In the genomic region with DNA sequence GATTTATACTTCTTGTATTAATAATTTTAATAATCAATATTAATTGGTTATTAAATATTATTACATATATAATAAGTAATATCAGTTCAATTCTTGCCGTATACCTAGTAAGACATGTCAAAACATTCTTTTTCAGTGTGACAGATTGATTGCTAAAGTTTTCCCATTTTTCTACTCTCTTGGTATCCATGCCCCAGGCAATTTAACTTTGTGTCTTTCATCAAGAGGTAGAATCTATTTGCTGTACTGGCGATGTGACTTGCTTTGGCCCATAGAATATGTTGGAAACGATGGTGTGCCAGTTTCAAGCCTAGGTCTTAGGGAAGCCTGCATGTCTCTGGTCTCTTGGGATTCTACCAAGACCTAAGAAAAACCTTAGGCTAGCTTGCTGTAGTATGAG, we compare ENCODE assay signal across 24 cellular contexts.
A peak's percentile ranks its signal among the peaks of the same experiment; 100 is the strongest.
DNase-seq lines count a peak whose midpoint lies in the region; ATAC-seq, FAIRE-seq and TF ChIP-seq lines count a peak whose summit lies in the region.
"Had no signal": no experiment of that assay in that cellular context is flagged by ENCODE, and none has a peak within 500 bp of the region (broad histone marks: within the 10 kb centered on the region; RNA-seq: fewer than 3 reads in every experiment).

No MANE protein-coding gene starts in this region.

- DNase-seq in M059J (ENCODE audit: low read depth) (peak; percentile 25), kidney (no peak), NCI-H1417 (lab: John Stamatoyannopoulos, UW) (no peak), pancreas (no peak)
- DNase-seq: 8988T; ACHN; AML-193; BE2C; CD4-positive, alpha-beta T cell; CD8-positive, alpha-beta memory T cell; DMS 273 treated with DMSO at 0.1 percent for 48 hours; DMS79; EL; GDM1; HFFc6 had no signal

- TF ChIP-seq CTCF in kidney (IDR thresholded peaks at IDR 0.05; ENCODE audit: borderline replicate concordance, extremely low read depth, insufficient read depth) (no peak), pancreas (IDR thresholded peaks at IDR 0.05) (no peak)

- H3K27ac ChIP-seq in kidney (ENCODE audit: low read depth in 2 of 2, low read length in 2 of 2), result no peak overlapping the region
- H3K27ac ChIP-seq in pancreas, result no peak overlapping the region
- H3K27ac ChIP-seq: A549; BLaER1 treated with 17β-estradiol and CSF1 and Interleukin-3, amounts not matched to agents 10 nM and 100 nM had no signal

- no peaks in the 10 kb centered on the region for H3K9me3 ChIP-seq in kidney (ENCODE audit: control insufficient read depth in 1 of 2, low read length in 2 of 2)
- no peaks in the 10 kb centered on the region for H3K9me3 ChIP-seq in pancreas
- H3K9me3 ChIP-seq: A549; BE2C; BLaER1 treated with 17β-estradiol and CSF1 and Interleukin-3, amounts not matched to agents 10 nM and 100 nM; HAP-1 had no signal

- no peaks in the 10 kb centered on the region for H3K27me3 ChIP-seq in pancreas
- H3K27me3 ChIP-seq: BE2C; BLaER1 treated with 17β-estradiol and CSF1 and Interleukin-3, amounts not matched to agents 10 nM and 100 nM had no signal

- no peaks in the 10 kb centered on the region for H3K36me3 ChIP-seq in kidney (ENCODE audit: control insufficient read depth in 1 of 2, insufficient read depth in 2 of 2, low read length in 2 of 2)
- H3K36me3 ChIP-seq in pancreas, result no peaks in the 10 kb centered on the region
- H3K36me3 ChIP-seq: BE2C; BLaER1 treated with 17β-estradiol and CSF1 and Interleukin-3, amounts not matched to agents 10 nM and 100 nM; HAP-1 had no signal

- H3K4me3 ChIP-seq in kidney (ENCODE audit: low read length in 2 of 2) (no peak overlapping the region), pancreas (no peak overlapping the region)
- H3K4me3 ChIP-seq: A549; BLaER1 treated with 17β-estradiol and CSF1 and Interleukin-3, amounts not matched to agents 10 nM and 100 nM; GM12878; GM23338; HAP-1 had no signal

- H3K4me1 ChIP-seq in kidney (ENCODE audit: control insufficient read depth in 1 of 2, insufficient read depth in 1 of 2, low read depth in 1 of 2, low read length in 2 of 2), result peaks cover 0 to 3% of the 10 kb centered on the region in 2 donors
- peaks cover 0 to 6% (median 0%) of the 10 kb centered on the region in 3 donors for H3K4me1 ChIP-seq in pancreas
- H3K4me1 ChIP-seq: A549, HAP-1 had no signal

- FAIRE-seq in colon (lab: Jason Lieb, UNC), result peak; percentile 31
- FAIRE-seq in kidney (lab: Jason Lieb, UNC), result peak; percentile 45
- no peak for FAIRE-seq in pancreas (lab: Jason Lieb, UNC)
- FAIRE-seq: A549, D721Med, GM12878, GM19239 had no signal

- no peak overlapping the region for H3K9ac ChIP-seq in kidney (ENCODE audit: low read length in 2 of 2)
- H3K9ac ChIP-seq: BLaER1 treated with 17β-estradiol and CSF1 and Interleukin-3, amounts not matched to agents 10 nM and 100 nM had no signal

- intact Hi-C loops in kidney (cut with DNase I) (no loop called here), pancreas (cut with DNase I) (no loop called here)

- WGBS in pancreas, 2 donors, result 92 to 93% methylated on average over 3 of the region's 3 CpGs

- ATAC-seq in GM19397 (IDR thresholded peaks at IDR 0.05; ENCODE audit: unreplicated experiment) (no peak), pancreas (no peak)
- ATAC-seq: A549, GM12878, GM23338 had no signal
